Comparison of ENCODE assay signal across 23 cellular contexts in the genomic region with DNA sequence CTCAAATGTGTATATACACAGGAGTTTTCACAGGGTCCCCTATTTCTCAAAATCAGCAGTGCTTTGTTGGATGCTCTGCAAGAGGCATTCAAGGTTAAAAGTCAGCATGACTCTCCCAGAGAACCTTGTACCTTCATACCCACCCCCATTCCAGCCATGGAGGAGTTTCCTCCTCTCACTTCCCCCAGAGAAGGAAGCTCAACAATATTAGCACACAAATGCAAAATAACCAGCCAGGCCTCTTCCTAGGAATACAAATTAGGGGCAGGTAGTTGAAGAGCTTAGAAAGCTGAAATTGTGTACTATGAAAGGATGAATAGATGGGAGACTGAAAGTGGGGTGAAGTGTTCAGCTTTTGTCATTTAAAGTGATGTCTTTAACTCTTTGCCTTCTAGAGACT. TPM values are rescaled to one million over a fixed set of nuclear protein-coding genes. Genes with fewer than 3 reads are reported as not detected.
DNase-seq lines count a peak whose midpoint lies in the region; FAIRE-seq and TF ChIP-seq lines count a peak whose summit lies in the region.
"Had no signal": no experiment of that assay in that cellular context is flagged by ENCODE, and none has a peak within 500 bp of the region (broad histone marks: within the 10 kb centered on the region; RNA-seq: fewer than 3 reads in every experiment).

No MANE protein-coding gene starts in this region.

- H4K8ac ChIP-seq in mesendoderm (ENCODE audit: low read depth, low read length) = no peak overlapping the region

- no peak overlapping the region for H3K23ac ChIP-seq in mesendoderm (ENCODE audit: low read length)

- H4K20me1 ChIP-seq in hepatocyte (ENCODE audit: insufficient read depth, poor library complexity, severe bottlenecking) = no peaks in the 10 kb centered on the region
- no peaks in the 10 kb centered on the region for H4K20me1 ChIP-seq in Karpas-422 (ENCODE audit: insufficient read depth, low read depth, low read length)

- no peaks in the 10 kb centered on the region for H3K79me2 ChIP-seq in hepatocyte
- H3K79me2 ChIP-seq in mesendoderm (ENCODE audit: control insufficient read depth, insufficient read depth, low read length) = no peaks in the 10 kb centered on the region
- H3K79me2 ChIP-seq in Karpas-422 (ENCODE audit: low read length) = no peaks in the 10 kb centered on the region

- no peak overlapping the region for H3K18ac ChIP-seq in mesendoderm (ENCODE audit: low read length)

- H3K4me3 ChIP-seq in hepatocyte = no peak overlapping the region
- H3K4me3 ChIP-seq in mesendoderm (ENCODE audit: low read length) = no peak overlapping the region
- no peak overlapping the region for H3K4me3 ChIP-seq in Karpas-422 (ENCODE audit: low read length)
- H3K4me3 ChIP-seq: GM12878, SJCRH30, spleen, suprapubic skin had no signal

- H3K4me2 ChIP-seq in hepatocyte (no peak overlapping the region), mesendoderm (ENCODE audit: low read length) (no peak overlapping the region), Karpas-422 (ENCODE audit: low read depth, low read length, poor library complexity, severe bottlenecking) (no peak overlapping the region)

- no peaks in the 10 kb centered on the region for H3K79me1 ChIP-seq in mesendoderm (ENCODE audit: low read length)

- H3K9ac ChIP-seq in mesendoderm (ENCODE audit: low read length) (no peak overlapping the region), Karpas-422 (ENCODE audit: low read length) (no peak overlapping the region)

- H4K5ac ChIP-seq in mesendoderm (ENCODE audit: low read length) = no peak overlapping the region

- TF ChIP-seq CTCF in hepatocyte (IDR thresholded peaks at IDR 0.05; ENCODE audit: poor library complexity) = no peak

- H3K9me2 ChIP-seq in hepatocyte (replicated peaks; ENCODE audit: insufficient read depth) = no peaks in the 10 kb centered on the region
- H3K9me2 ChIP-seq in Karpas-422 (replicated peaks; ENCODE audit: insufficient read depth, low read length) = no peaks in the 10 kb centered on the region

- DNase-seq in ELF-1 (ENCODE audit: low read depth, low spot score) (peak; percentile 18), NCI-H526 (lab: John Stamatoyannopoulos, UW) (peak; percentile 88 to 94), hepatocyte (ENCODE audit: low spot score) (peak; percentile 8), mesendoderm (peak; percentile 48), cerebellum (ENCODE audit: low spot score) (no peak), DMS 273 (lab: John Stamatoyannopoulos, UW; ENCODE audit: unreplicated experiment) (no peak), Karpas-422 (no peak), HTR-8/SVneo (ENCODE audit: insufficient read length, low spot score) (no peak)
- DNase-seq: activated CD8-positive, alpha-beta T cell treated with anti-CD3 and anti-CD28 coated beads, Interleukin-2, amount 10 ng/mL, durations not matched to agents 7 days and 5 days; activated naive CD4-positive, alpha-beta T cell treated with anti-CD3 and anti-CD28 coated beads, Interleukin-2, amount 10 ng/mL, durations not matched to agents 7 days and 5 days; activated T-cell treated with anti-CD3 and anti-CD28 coated beads, Interleukin-2, amount 50 U/mL, for 24 hours; C1 segment of cervical spinal cord; effector CD8-positive, alpha-beta T cell; glutamatergic neuron; HFFc6; NCI-H1417 treated with DMSO at 0.1 percent for 48 hours; NCI-H2171; SJCRH30; spleen; T-helper 17 cell had no signal

- no peak overlapping the region for H3K4ac ChIP-seq in mesendoderm (ENCODE audit: low read depth, low read length)

- H3K36me3 ChIP-seq in hepatocyte (replicated peaks; ENCODE audit: insufficient read depth, low read depth) (no peaks in the 10 kb centered on the region), mesendoderm (ENCODE audit: control insufficient read depth, insufficient read depth, low read length) (no peaks in the 10 kb centered on the region), Karpas-422 (ENCODE audit: insufficient read depth, low read length) (no peaks in the 10 kb centered on the region)
- H3K36me3 ChIP-seq: SJCRH30, spleen, suprapubic skin had no signal

- no peak overlapping the region for H2BK15ac ChIP-seq in mesendoderm (replicated peaks; ENCODE audit: low read depth)

- H3K9me3 ChIP-seq in hepatocyte (ENCODE audit: low read depth) (no peaks in the 10 kb centered on the region), Karpas-422 (ENCODE audit: low read length) (peaks cover 9% of the 10 kb centered on the region)
- H3K9me3 ChIP-seq: SJCRH30, spleen, suprapubic skin had no signal

- no peak overlapping the region for H3K56ac ChIP-seq in mesendoderm (ENCODE audit: low read length)

- H3K27ac ChIP-seq in hepatocyte = no peak overlapping the region
- H3K27ac ChIP-seq in mesendoderm (ENCODE audit: low read depth, low read length) = no peak overlapping the region
- H3K27ac ChIP-seq in Karpas-422 (ENCODE audit: low read length) = no peak overlapping the region
- H3K27ac ChIP-seq: SJCRH30, spleen, suprapubic skin had no signal

- no peak overlapping the region for H2AK5ac ChIP-seq in mesendoderm (ENCODE audit: low read length)

- H2AFZ ChIP-seq in hepatocyte (no peak overlapping the region), Karpas-422 (ENCODE audit: low read length) (no peak overlapping the region)

- H2BK120ac ChIP-seq in mesendoderm (ENCODE audit: low read depth, low read length) = no peak overlapping the region

- no peak overlapping the region for H2BK5ac ChIP-seq in mesendoderm (ENCODE audit: low read length)

- H3K27me3 ChIP-seq in hepatocyte = no peaks in the 10 kb centered on the region
- no peaks in the 10 kb centered on the region for H3K27me3 ChIP-seq in mesendoderm (ENCODE audit: insufficient read depth, low read length, poor library complexity)
- H3K27me3 ChIP-seq in Karpas-422 (ENCODE audit: low read length) = no peaks in the 10 kb centered on the region
- H3K27me3 ChIP-seq: SJCRH30, spleen, suprapubic skin had no signal

- H3K4me1 ChIP-seq in hepatocyte (ENCODE audit: insufficient read depth) (no peaks in the 10 kb centered on the region), mesendoderm (ENCODE audit: control insufficient read depth, low read depth, low read length) (no peaks in the 10 kb centered on the region), Karpas-422 (ENCODE audit: low read length) (no peaks in the 10 kb centered on the region)
- H3K4me1 ChIP-seq: SJCRH30, suprapubic skin had no signal

- FAIRE-seq in HTR-8/SVneo (lab: Jason Lieb, UNC) = no peak
- FAIRE-seq: GM12878, keratinocyte had no signal

RNA-seq across cellular contexts. Expression of a gene that starts 43.8 kb away (rescaled TPM):
- total RNA-seq in hepatocyte (45.4 and 48.2 TPM in 2 replicates), cerebellum (46.0 TPM)
- 69.4 and 74.6 TPM in 2 replicates for polyA plus RNA-seq in hepatocyte
- 36.8 TPM for polyA plus RNA-seq in mesendoderm (2013, experiment 1 of 2)
- polyA plus RNA-seq in mesendoderm (2013, experiment 2 of 2) = 35.8 TPM
- not detected in 2 replicates for total RNA-seq in Karpas-422 (2014; rRNA removed; shearing (Covaris generic); ENCODE audit: low replicate concordance)

Comparison
In these comparisons a context has a peak if more than half of its experiments do, and no peak if none do; other contexts are left out.
1. DNase-seq: peak in ELF-1 (single experiment), NCI-H526 (2 of 2), hepatocyte (single experiment) and mesendoderm (single experiment); none in cerebellum (single experiment), DMS 273 (single experiment), Karpas-422 (single experiment) and HTR-8/SVneo (single experiment).
2. RNA of a gene that starts 43.8 kb away (total RNA-seq): 45.4 to 48.2 TPM in hepatocyte and 46.0 TPM in cerebellum (single experiment); not detected in Karpas-422; every median in the first group is over 10 times any median in the second.